In the genomic region with DNA sequence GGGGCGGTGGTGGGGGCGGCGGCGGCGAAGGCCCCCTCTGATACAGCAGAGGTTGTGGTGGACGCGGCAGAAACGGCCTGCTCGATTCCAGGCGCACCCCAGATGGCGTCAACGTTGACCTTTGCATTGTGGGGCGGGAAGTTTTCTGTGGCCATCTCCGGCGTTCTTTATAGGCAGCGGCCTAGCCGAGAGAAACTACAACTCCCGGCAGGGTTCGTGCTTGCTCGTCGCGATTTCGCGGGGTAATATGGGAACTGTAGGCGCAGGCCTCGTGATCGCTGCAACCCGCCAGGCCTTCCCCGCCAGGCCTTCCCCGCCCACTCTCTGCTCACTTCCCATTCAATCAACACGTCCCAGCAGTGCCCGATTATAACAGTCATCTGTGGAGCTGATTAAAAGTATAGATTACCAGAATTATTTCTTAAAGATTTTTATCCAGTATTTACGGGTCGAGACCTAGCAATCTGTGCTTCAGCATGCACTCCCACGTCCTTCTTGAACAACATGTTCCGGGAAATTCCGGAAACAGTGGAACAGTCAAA, we compare ENCODE assay signal across 8 cellular contexts. TPM values are rescaled to one million over a fixed set of nuclear protein-coding genes. Genes with fewer than 3 reads are reported as not detected.
DNase-seq lines count a peak whose midpoint lies in the region; ATAC-seq and FAIRE-seq lines count a peak whose summit lies in the region.

A gene (minus strand): TSS at position 74 of the 542 bp plus-strand sequence. CDS start 214 bp downstream, outside the sequence.

- DNase-seq in COLO668 (lab: John Stamatoyannopoulos, UW; ENCODE audit: unreplicated experiment) (peak; percentile 92), HTR-8/SVneo (ENCODE audit: insufficient read length, low spot score) (peak; percentile 90), NOMO-1 treated with DMSO at 0.1 percent for 48 hours (lab: John Stamatoyannopoulos, UW; ENCODE audit: unreplicated experiment) (peak; percentile 98), lung microvascular endothelial cell (ENCODE audit: low read depth in 2 of 2) (peak; percentile 98 to 99)
- DNase-seq in activated CD8-positive, alpha-beta memory T cell treated with anti-CD3 and anti-CD28 coated beads for 4 hours (ENCODE audit: low read depth in 2 of 2): peak; percentile 89 to 94
- DNase-seq in effector memory CD4-positive, alpha-beta T cell: peak; percentile 87 to 93 (median 93)
- DNase-seq in stimulated activated CD4-positive, alpha-beta T cell treated with anti-CD3 and anti-CD28 coated beads, TNF-alpha, amount 100 ng/mL, for 4 hours (ENCODE audit: low read depth in 3 of 3): peak; percentile 78 to 93 (median 91)

- FAIRE-seq in HTR-8/SVneo (lab: Jason Lieb, UNC): peak; percentile 28

- peak; percentile 93 for ATAC-seq in GM21381 (IDR thresholded peaks at IDR 0.05; ENCODE audit: unreplicated experiment)

- H3K27ac ChIP-seq in effector memory CD4-positive, alpha-beta T cell (ENCODE audit: insufficient read depth, low read length, poor library complexity, severe bottlenecking): peak within 1 kb of the TSS; percentile 94

- H3K9me3 ChIP-seq in effector memory CD4-positive, alpha-beta T cell (ENCODE audit: control insufficient read depth, low read length): no peaks in the 10 kb centered on the region

- peaks cover 13% of the 10 kb centered on the region for H3K4me1 ChIP-seq in effector memory CD4-positive, alpha-beta T cell (ENCODE audit: control insufficient read depth, insufficient read depth, low read length, poor library complexity, severe bottlenecking)

- H3K27me3 ChIP-seq in effector memory CD4-positive, alpha-beta T cell (replicated peaks; ENCODE audit: control insufficient read depth, insufficient read depth, low read length, poor library complexity, severe bottlenecking): no peaks in the 10 kb centered on the region

- H3K36me3 ChIP-seq in effector memory CD4-positive, alpha-beta T cell (ENCODE audit: control insufficient read depth, insufficient read depth, low read length): peaks cover 11% of the 10 kb centered on the region

- peak within 1 kb of the TSS; percentile 94 for H3K4me3 ChIP-seq in effector memory CD4-positive, alpha-beta T cell (ENCODE audit: insufficient read depth, low read depth, low read length, poor library complexity, severe bottlenecking)

RNA-seq across cellular contexts. Expression of the gene that starts here (rescaled TPM):
- 36.6 and 50.6 TPM in 2 replicates for total RNA-seq in lung microvascular endothelial cell

Comparison
In these comparisons a context has a peak if more than half of its experiments do, and no peak if none do; other contexts are left out.
1. Peak in every context shown above with its lines: DNase-seq, ATAC-seq, H3K4me3 ChIP-seq and H3K27ac ChIP-seq.